In genomic region chr1:52695627-52696026, GRCh38 we compare ENCODE assay signal across 23 cellular contexts. TPM values are rescaled to one million over a fixed set of nuclear protein-coding genes. Genes with fewer than 3 reads are reported as not detected.
A peak's percentile ranks its signal among the peaks of the same experiment; 100 is the strongest.
DNase-seq lines count a peak whose midpoint lies in the region; ATAC-seq and TF ChIP-seq lines count a peak whose summit lies in the region.
"Had no signal": no experiment of that assay in that cellular context is flagged by ENCODE, and none has a peak within 500 bp of the region (broad histone marks: within the 10 kb centered on the region; RNA-seq: fewer than 3 reads in every experiment).

No MANE protein-coding gene starts in this region.

- H3K9me2 ChIP-seq in DOHH2 (replicated peaks; ENCODE audit: control insufficient read depth, low read length), result no peaks in the 10 kb centered on the region

- H3K27me3 ChIP-seq in DOHH2 (ENCODE audit: control insufficient read depth, low read length), result no peaks in the 10 kb centered on the region
- no peaks in the 10 kb centered on the region for H3K27me3 ChIP-seq in aorta (ENCODE audit: control insufficient read depth in 1 of 2, insufficient read depth in 2 of 2, low read length in 1 of 2)
- H3K27me3 ChIP-seq: MG63, pancreas, SJSA1, stomach, upper lobe of right lung had no signal

- peaks cover 24% of the 10 kb centered on the region for H3K4me1 Mint-ChIP-seq in activated CD4-positive, alpha-beta T cell treated with anti-CD3 and anti-CD28 coated beads for 36 hours
- peaks cover 22% of the 10 kb centered on the region for H3K4me1 Mint-ChIP-seq in activated T-helper 2 cell treated with anti-CD3 and anti-CD28 coated beads, Interferon-gamma antibody, Interleukin-2, Interleukin-4, amounts not matched to agents 10 μg/mL and 5 μg/mL and 100 μg/mL, durations not matched to agents 14 hours and 24 hours and 36 hours (ENCODE audit: low read depth)
- peaks cover 19% of the 10 kb centered on the region for H3K4me1 Mint-ChIP-seq in nephron

- peak overlapping the region; percentile 24 for H3K27ac Mint-ChIP-seq in activated CD4-positive, alpha-beta T cell treated with anti-CD3 and anti-CD28 coated beads for 36 hours
- no peak overlapping the region for H3K27ac Mint-ChIP-seq in activated T-helper 2 cell treated with anti-CD3 and anti-CD28 coated beads, Interferon-gamma antibody, Interleukin-2, Interleukin-4, amounts not matched to agents 10 μg/mL and 5 μg/mL and 100 μg/mL, durations not matched to agents 14 hours and 24 hours and 36 hours
- H3K27ac Mint-ChIP-seq in nephron, result no peak overlapping the region

- peaks cover 34% of the 10 kb centered on the region for H3K36me3 ChIP-seq in DOHH2 (ENCODE audit: control insufficient read depth, low read length)
- peaks cover 0 to 2% of the 10 kb centered on the region in 2 donors for H3K36me3 ChIP-seq in aorta (ENCODE audit: control insufficient read depth in 1 of 2, insufficient read depth in 2 of 2, low read length in 1 of 2)
- H3K36me3 ChIP-seq in mucosa of descending colon (ENCODE audit: low read depth), result peaks cover 6% of the 10 kb centered on the region

- H3F3A ChIP-seq in DOHH2 (ENCODE audit: control insufficient read depth, insufficient read depth), result peaks cover 4% of the 10 kb centered on the region; the same call in 1 of the 2 replicates

- H3K27ac ChIP-seq in DOHH2 (ENCODE audit: low read depth, low read length), result no peak overlapping the region
- no peak overlapping the region for H3K27ac ChIP-seq in aorta (ENCODE audit: low read depth in 1 of 2, low read length in 2 of 2)
- H3K27ac ChIP-seq: pancreas, SJSA1, stomach, upper lobe of right lung had no signal

- H3K27me3 Mint-ChIP-seq in activated CD4-positive, alpha-beta T cell treated with anti-CD3 and anti-CD28 coated beads for 36 hours, result no peaks in the 10 kb centered on the region
- no peaks in the 10 kb centered on the region for H3K27me3 Mint-ChIP-seq in activated T-helper 2 cell treated with anti-CD3 and anti-CD28 coated beads, Interferon-gamma antibody, Interleukin-2, Interleukin-4, amounts not matched to agents 10 μg/mL and 5 μg/mL and 100 μg/mL, durations not matched to agents 14 hours and 24 hours and 36 hours (ENCODE audit: low read depth)
- no peaks in the 10 kb centered on the region for H3K27me3 Mint-ChIP-seq in nephron (ENCODE audit: low read depth)

- no peaks in the 10 kb centered on the region for H4K20me1 ChIP-seq in DOHH2 (ENCODE audit: control insufficient read depth, insufficient read depth, low read depth, low read length)

- H3K4me2 ChIP-seq in DOHH2 (ENCODE audit: low read length), result peak overlapping the region; percentile 35

- peak overlapping the region; percentile 5; the same call in 1 of the 2 replicates for H3K4me3 ChIP-seq in DOHH2 (ENCODE audit: low read length)
- H3K4me3 ChIP-seq in aorta (ENCODE audit: low read length in 2 of 2), result no peak overlapping the region
- no peak overlapping the region for H3K4me3 ChIP-seq in mucosa of descending colon
- H3K4me3 ChIP-seq: MG63, pancreas, SJSA1, stomach, upper lobe of right lung had no signal

- CTCF ChIA-PET in activated CD4-positive, alpha-beta T cell treated with anti-CD3 and anti-CD28 coated beads for 36 hours (lab: Charles Lee), result interaction anchor here (1.3 to 3.6 kb wide), 2 partner anchors 8 to 44 kb away, joined by 3 to 19 read pairs; no protein-coding TSS in a partner anchor

- H3K9me3 ChIP-seq in DOHH2 (ENCODE audit: control insufficient read depth, insufficient read depth, low read length), result no peaks in the 10 kb centered on the region
- H3K9me3 ChIP-seq in aorta (ENCODE audit: control insufficient read depth, low read length), result no peaks in the 10 kb centered on the region
- H3K9me3 ChIP-seq in mucosa of descending colon, result no peaks in the 10 kb centered on the region
- H3K9me3 ChIP-seq: MG63, pancreas, SJSA1, stomach, upper lobe of right lung had no signal

- H3K4me1 ChIP-seq in DOHH2 (ENCODE audit: control insufficient read depth, low read length) (peaks cover 25% of the 10 kb centered on the region), aorta (ENCODE audit: control insufficient read depth in 1 of 2, insufficient read depth in 2 of 2, low read length in 2 of 2) (no peaks in the 10 kb centered on the region), mucosa of descending colon (ENCODE audit: low read depth) (peaks cover 13% of the 10 kb centered on the region)

- no peak overlapping the region for H3K4me3 Mint-ChIP-seq in activated CD4-positive, alpha-beta T cell treated with anti-CD3 and anti-CD28 coated beads for 36 hours
- peak overlapping the region; percentile 28 for H3K4me3 Mint-ChIP-seq in activated T-helper 2 cell treated with anti-CD3 and anti-CD28 coated beads, Interferon-gamma antibody, Interleukin-2, Interleukin-4, amounts not matched to agents 10 μg/mL and 5 μg/mL and 100 μg/mL, durations not matched to agents 14 hours and 24 hours and 36 hours (ENCODE audit: low read depth)
- H3K4me3 Mint-ChIP-seq in nephron, result peak overlapping the region; percentile 38 to 67 (median 61)

- ATAC-seq in activated CD4-positive, alpha-beta T cell treated with anti-CD3 and anti-CD28 coated beads for 36 hours, result no peak
- ATAC-seq in aorta (ENCODE audit: low FRiP score) (no peak), mucosa of descending colon (no peak)
- ATAC-seq: left ventricle myocardium superior, pancreas, upper lobe of right lung had no signal

- H3K36me3 Mint-ChIP-seq in activated CD4-positive, alpha-beta T cell treated with anti-CD3 and anti-CD28 coated beads for 36 hours (ENCODE audit: low read depth), result peaks cover 31% of the 10 kb centered on the region
- peaks cover 42% of the 10 kb centered on the region for H3K36me3 Mint-ChIP-seq in activated T-helper 2 cell treated with anti-CD3 and anti-CD28 coated beads, Interferon-gamma antibody, Interleukin-2, Interleukin-4, amounts not matched to agents 10 μg/mL and 5 μg/mL and 100 μg/mL, durations not matched to agents 14 hours and 24 hours and 36 hours (ENCODE audit: low read depth)
- peaks cover 32% of the 10 kb centered on the region for H3K36me3 Mint-ChIP-seq in nephron (ENCODE audit: low read depth)

- POLR2A ChIA-PET in activated CD4-positive, alpha-beta T cell treated with anti-CD3 and anti-CD28 coated beads for 36 hours (lab: Charles Lee), result interaction anchor here (0.6 kb wide), 1 partner anchor 11 kb away, joined by 4 read pairs; no protein-coding TSS in a partner anchor

- TF ChIP-seq CTCF in DOHH2 (IDR thresholded peaks at IDR 0.05; ENCODE audit: low read depth, low read length, poor library complexity, severe bottlenecking) (no peak), nephron (IDR thresholded peaks at IDR 0.05; ENCODE audit: unreplicated experiment in 3 of 3) (no peak), mucosa of descending colon (IDR thresholded peaks at IDR 0.05) (no peak)

- H3K9me3 Mint-ChIP-seq in activated CD4-positive, alpha-beta T cell treated with anti-CD3 and anti-CD28 coated beads for 36 hours (ENCODE audit: low read depth), result no peaks in the 10 kb centered on the region
- no peaks in the 10 kb centered on the region for H3K9me3 Mint-ChIP-seq in activated T-helper 2 cell treated with anti-CD3 and anti-CD28 coated beads, Interferon-gamma antibody, Interleukin-2, Interleukin-4, amounts not matched to agents 10 μg/mL and 5 μg/mL and 100 μg/mL, durations not matched to agents 14 hours and 24 hours and 36 hours
- no peaks in the 10 kb centered on the region for H3K9me3 Mint-ChIP-seq in nephron

- peaks cover 67% of the 10 kb centered on the region for H3K79me2 ChIP-seq in DOHH2 (ENCODE audit: control insufficient read depth, low read length)

- no peak for DNase-seq in activated CD4-positive, alpha-beta T cell treated with anti-CD3 and anti-CD28 coated beads for 36 hours
- DNase-seq in activated CD4-positive, alpha-beta T cell treated with anti-CD3 and anti-CD28 coated beads for 48 hours, result no peak
- DNase-seq in activated T-helper 2 cell treated with anti-CD3 and anti-CD28 coated beads, Interferon-gamma antibody, Interleukin-2, Interleukin-4, amounts not matched to agents 10 μg/mL and 5 μg/mL and 100 μg/mL, durations not matched to agents 14 hours and 24 hours and 36 hours (ENCODE audit: low spot score), result no peak
- no peak for DNase-seq in GOT3 (lab: John Stamatoyannopoulos, UW)
- no peak for DNase-seq in aorta
- no peak for DNase-seq in mucosa of descending colon
- DNase-seq: activated naive CD4-positive, alpha-beta T cell; C1 segment of cervical spinal cord; DMS 273 treated with DMSO at 0.1 percent for 48 hours; GDM1; head of caudate nucleus; left ventricle myocardium superior; MG63; NCI-H146; NCI-H2227 treated with DMSO at 0.1 percent for 48 hours; NCI-H82; pancreas; stomach; T-helper 9 cell; upper lobe of right lung had no signal

- intact Hi-C loops in activated CD4-positive, alpha-beta T cell treated with anti-CD3 and anti-CD28 coated beads for 36 hours (cut with DNase I, micrococcal nuclease), result no loop called here
- intact Hi-C loops in activated T-helper 2 cell treated with anti-CD3 and anti-CD28 coated beads, Interferon-gamma antibody, Interleukin-2, Interleukin-4, amounts not matched to agents 10 μg/mL and 5 μg/mL and 100 μg/mL, durations not matched to agents 14 hours and 24 hours and 36 hours (cut with micrococcal nuclease), result loop anchor here (5.0 kb wide), 1 partner anchor 328 kb away; the partner anchor contains the start of gene CC2D1B
- intact Hi-C loops in aorta (cut with DNase I), result loop anchor here in 1 of 2 donors (10.0 kb wide), 1 partner anchor 141 kb away; the partner anchor contains the start of gene TUT4
- intact Hi-C loops in mucosa of descending colon (cut with DNase I, micrococcal nuclease), result no loop called here

- 91 to 93% methylated on average over 7 of the region's 7 CpGs for WGBS in aorta, 2 donors

RNA-seq across cellular contexts. Expression of gene COA7, which starts 2.5 kb away (rescaled TPM):
- 10 to 100 TPM; 11.0 to 17.2 TPM for total RNA-seq in activated CD4-positive, alpha-beta T cell treated with anti-CD3 and anti-CD28 coated beads for 36 hours
- 31.5 and 34.2 TPM in 2 replicates for total RNA-seq in activated T-helper 2 cell treated with anti-CD3 and anti-CD28 coated beads, Interferon-gamma antibody, Interleukin-2, Interleukin-4, amounts not matched to agents 10 μg/mL and 5 μg/mL and 100 μg/mL, durations not matched to agents 14 hours and 24 hours and 36 hours
- 10 to 100 TPM in 1 of 2 donors, 1 to 10 TPM in 1; 8.8 to 10.5 TPM for total RNA-seq in aorta
- 1 to 10 TPM; 3.2 to 6.3 TPM for polyA plus RNA-seq in aorta
- 10 to 100 TPM; 18.6 to 22.0 (median 20.3) TPM for total RNA-seq in mucosa of descending colon

RNA-seq across cellular contexts. Expression of gene ZYG11B, which starts 30.6 kb away (rescaled TPM):
- total RNA-seq in activated CD4-positive, alpha-beta T cell treated with anti-CD3 and anti-CD28 coated beads for 36 hours, result 10 to 100 TPM; 12.9 to 14.3 TPM
- total RNA-seq in activated T-helper 2 cell treated with anti-CD3 and anti-CD28 coated beads, Interferon-gamma antibody, Interleukin-2, Interleukin-4, amounts not matched to agents 10 μg/mL and 5 μg/mL and 100 μg/mL, durations not matched to agents 14 hours and 24 hours and 36 hours, result 12.7 and 13.2 TPM in 2 replicates
- total RNA-seq in aorta, result 10 to 100 TPM; 28.9 to 32.3 TPM
- 1 to 10 TPM; 7.6 to 7.8 TPM for polyA plus RNA-seq in aorta
- 10 to 100 TPM; 28.6 to 56.6 (median 35.7) TPM for total RNA-seq in mucosa of descending colon
